Comparison of ENCODE assay signal across 1 cellular context in genomic region chr6:138161118-138161433, GRCh38.
TF ChIP-seq lines count a peak whose summit lies in the region.

No MANE protein-coding gene starts in this region.

TF ChIP-seq in GM12878, 131 proteins besides CTCF, POLR2A, EP300 and RAD21 (continued from another document):
- TF ChIP-seq RCOR1 (conservative IDR thresholded peaks at IDR 0.05; ENCODE audit: low read depth, low read length) (no peak), SPI1 (IDR thresholded peaks at IDR 0.05; ENCODE audit: borderline replicate concordance, insufficient read depth, low read depth, low read length) (no peak), PAX8 (IDR thresholded peaks at IDR 0.05) (no peak), FOXK2 (IDR thresholded peaks at IDR 0.05) (no peak), EZH2 (IDR thresholded peaks at IDR 0.05; ENCODE audit: borderline replicate concordance, control insufficient read depth, low read depth, low read length) (no peak), PBX3 (IDR thresholded peaks at IDR 0.05; ENCODE audit: insufficient replicate concordance, low read depth, low read length) (no peak), SMC3 (IDR thresholded peaks at IDR 0.05; ENCODE audit: borderline replicate concordance, low read length) (no peak), STAT1 (conservative IDR thresholded peaks at IDR 0.05) (no peak), WRNIP1 (IDR thresholded peaks at IDR 0.05; ENCODE audit: borderline replicate concordance, low read depth, low read length) (no peak), ZNF384 (IDR thresholded peaks at IDR 0.05; ENCODE audit: borderline replicate concordance, low read depth, low read length) (no peak), RELA (IDR thresholded peaks at IDR 0.05; ENCODE audit: borderline replicate concordance, partially characterized antibody) (no peak), HDAC2 (IDR thresholded peaks at IDR 0.05) (no peak), IKZF1 (conservative IDR thresholded peaks at IDR 0.05) (no peak), HSF1 (IDR thresholded peaks at IDR 0.05; ENCODE audit: low read depth, low read length) (no peak)
